ENCODE assay signal across 17 cellular contexts in the genomic region with DNA sequence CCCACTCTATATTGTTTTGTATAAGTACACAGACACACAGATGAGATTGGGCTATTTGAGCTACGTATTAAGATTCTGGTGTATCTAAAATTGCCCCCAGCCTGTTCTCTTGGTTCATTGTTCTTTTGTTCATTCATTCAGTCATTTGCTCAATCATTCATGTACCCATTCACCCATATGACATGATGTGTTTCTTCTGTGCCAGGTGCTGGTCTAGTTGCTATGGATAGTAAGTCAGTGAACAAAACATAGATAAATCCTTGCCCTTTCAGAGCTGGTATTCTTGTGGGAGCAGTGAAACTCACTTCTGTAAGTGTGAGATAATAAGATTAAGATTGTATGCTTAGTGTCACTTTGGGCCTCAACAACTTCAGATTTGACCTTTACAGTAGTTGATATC.
DNase-seq lines count a peak whose midpoint lies in the region; ATAC-seq and TF ChIP-seq lines count a peak whose summit lies in the region.
"Had no signal": no experiment of that assay in that cellular context is flagged by ENCODE, and none has a peak within 500 bp of the region (broad histone marks: within the 10 kb centered on the region; RNA-seq: fewer than 3 reads in every experiment).

No MANE protein-coding gene starts in this region.

- H3K27ac ChIP-seq in dorsolateral prefrontal cortex: peak overlapping the region in 40 of 59 donors; percentile 5 to 77 (median 36)
- H3K27ac ChIP-seq in vagina: no peak overlapping the region
- H3K27ac ChIP-seq: 22Rv1 had no signal

- intact Hi-C loops in dorsolateral prefrontal cortex (cut with DNase I): no loop called here
- intact Hi-C loops in vagina (cut with DNase I): no loop called here

- H3K4me1 ChIP-seq in vagina: peaks cover 12% of the 10 kb centered on the region

- ATAC-seq in stimulated activated effector memory CD8-positive, alpha-beta T cell treated with anti-CD3 and anti-CD28 coated beads, Interleukin-12 subunit alpha, Interleukin-12 subunit beta, amount 100 ng/mL, for 72 hours: peak; percentile 29
- ATAC-seq: CD8-positive, alpha-beta T cell had no signal

- H3K27me3 ChIP-seq in dorsolateral prefrontal cortex (no peaks in the 10 kb centered on the region), vagina (no peaks in the 10 kb centered on the region)

- TF ChIP-seq POLR2A in vagina (IDR thresholded peaks at IDR 0.05): no peak

- no peaks in the 10 kb centered on the region for H3K9me3 Mint-ChIP-seq in stimulated activated effector memory CD8-positive, alpha-beta T cell treated with anti-CD3 and anti-CD28 coated beads, Interleukin-12 subunit alpha, Interleukin-12 subunit beta, amount 100 ng/mL, for 72 hours
- no peaks in the 10 kb centered on the region for H3K9me3 Mint-ChIP-seq in activated T-cell treated with anti-CD3 and anti-CD28 coated beads, Interleukin-2, amount 50 U/mL, for 24 hours
- H3K9me3 Mint-ChIP-seq: CD14-positive monocyte; CD8-positive, alpha-beta T cell had no signal

- H3K27ac Mint-ChIP-seq in stimulated activated effector memory CD8-positive, alpha-beta T cell treated with anti-CD3 and anti-CD28 coated beads, Interleukin-12 subunit alpha, Interleukin-12 subunit beta, amount 100 ng/mL, for 72 hours: no peak overlapping the region
- no peak overlapping the region for H3K27ac Mint-ChIP-seq in activated T-cell treated with anti-CD3 and anti-CD28 coated beads, Interleukin-2, amount 50 U/mL, for 24 hours
- H3K27ac Mint-ChIP-seq: CD8-positive, alpha-beta T cell; HFFc6 had no signal

- H3K4me3 ChIP-seq in dorsolateral prefrontal cortex (no peak overlapping the region), vagina (no peak overlapping the region)
- H3K4me3 ChIP-seq: HAP-1 had no signal

- DNase-seq in NCI-H446 treated with DMSO at 0.1 percent for 48 hours (lab: John Stamatoyannopoulos, UW) (peak; percentile 21), NCI-H446 (lab: John Stamatoyannopoulos, UW) (no peak), NAMALWA (ENCODE audit: low spot score) (peak; percentile 9), dorsolateral prefrontal cortex (no peak), vagina (ENCODE audit: extremely low spot score in 2 of 2) (no peak), NCI-H1105 (lab: John Stamatoyannopoulos, UW) (no peak)
- DNase-seq in stimulated activated effector memory CD8-positive, alpha-beta T cell treated with anti-CD3 and anti-CD28 coated beads, Interleukin-12 subunit alpha, Interleukin-12 subunit beta, amount 100 ng/mL, for 72 hours (ENCODE audit: low spot score in 2 of 2): no peak
- DNase-seq in activated T-cell treated with anti-CD3 and anti-CD28 coated beads, Interleukin-2, amount 50 U/mL, for 24 hours: no peak
- DNase-seq: CD8-positive, alpha-beta T cell; COR-L47; DMS153; DMS79 treated with DMSO at 0.1 percent for 48 hours; EL; HFFc6 had no signal

- H3K36me3 ChIP-seq in vagina: no peaks in the 10 kb centered on the region
- H3K36me3 ChIP-seq: HAP-1 had no signal

- no peaks in the 10 kb centered on the region for H3K9me3 ChIP-seq in vagina
- H3K9me3 ChIP-seq: HAP-1 had no signal

- TF ChIP-seq CTCF in dorsolateral prefrontal cortex (IDR thresholded peaks at IDR 0.05 in 54 of 56, conservative IDR thresholded peaks at IDR 0.05 in 2 of 56; ENCODE audit: low read depth in 1 of 56, partially characterized antibody in 56 of 56) (no peak), vagina (IDR thresholded peaks at IDR 0.05) (no peak)

- H3K4me3 Mint-ChIP-seq in stimulated activated effector memory CD8-positive, alpha-beta T cell treated with anti-CD3 and anti-CD28 coated beads, Interleukin-12 subunit alpha, Interleukin-12 subunit beta, amount 100 ng/mL, for 72 hours: no peak overlapping the region
- no peak overlapping the region for H3K4me3 Mint-ChIP-seq in activated T-cell treated with anti-CD3 and anti-CD28 coated beads, Interleukin-2, amount 50 U/mL, for 24 hours
- H3K4me3 Mint-ChIP-seq: CD14-positive monocyte; CD8-positive, alpha-beta T cell; HFFc6 had no signal

- peaks cover 10% of the 10 kb centered on the region for H3K4me1 Mint-ChIP-seq in stimulated activated effector memory CD8-positive, alpha-beta T cell treated with anti-CD3 and anti-CD28 coated beads, Interleukin-12 subunit alpha, Interleukin-12 subunit beta, amount 100 ng/mL, for 72 hours
- H3K4me1 Mint-ChIP-seq in activated T-cell treated with anti-CD3 and anti-CD28 coated beads, Interleukin-2, amount 50 U/mL, for 24 hours (ENCODE audit: low read depth): no peaks in the 10 kb centered on the region

- no peaks in the 10 kb centered on the region for H3K27me3 Mint-ChIP-seq in activated T-cell treated with anti-CD3 and anti-CD28 coated beads, Interleukin-2, amount 50 U/mL, for 24 hours

- peaks cover 6% of the 10 kb centered on the region for H3K36me3 Mint-ChIP-seq in stimulated activated effector memory CD8-positive, alpha-beta T cell treated with anti-CD3 and anti-CD28 coated beads, Interleukin-12 subunit alpha, Interleukin-12 subunit beta, amount 100 ng/mL, for 72 hours
- no peaks in the 10 kb centered on the region for H3K36me3 Mint-ChIP-seq in activated T-cell treated with anti-CD3 and anti-CD28 coated beads, Interleukin-2, amount 50 U/mL, for 24 hours (ENCODE audit: low read depth)
- H3K36me3 Mint-ChIP-seq: CD8-positive, alpha-beta T cell had no signal

Comparison
In these comparisons a context has a peak if more than half of its experiments do, and no peak if none do; other contexts are left out.
1. DNase-seq: peak in NCI-H446 treated with DMSO at 0.1 percent for 48 hours (single experiment) and NAMALWA (single experiment); none in NCI-H446 (0 of 2), dorsolateral prefrontal cortex (0 of 10), stimulated activated effector memory CD8-positive, alpha-beta T cell treated with anti-CD3 and anti-CD28 coated beads, Interleukin-12 subunit alpha, Interleukin-12 subunit beta, amount 100 ng/mL, for 72 hours (0 of 2), activated T-cell treated with anti-CD3 and anti-CD28 coated beads, Interleukin-2, amount 50 U/mL, for 24 hours (single experiment), vagina (0 of 2) and NCI-H1105 (single experiment).